Comparison of ENCODE assay signal across 25 cellular contexts in the genomic region with DNA sequence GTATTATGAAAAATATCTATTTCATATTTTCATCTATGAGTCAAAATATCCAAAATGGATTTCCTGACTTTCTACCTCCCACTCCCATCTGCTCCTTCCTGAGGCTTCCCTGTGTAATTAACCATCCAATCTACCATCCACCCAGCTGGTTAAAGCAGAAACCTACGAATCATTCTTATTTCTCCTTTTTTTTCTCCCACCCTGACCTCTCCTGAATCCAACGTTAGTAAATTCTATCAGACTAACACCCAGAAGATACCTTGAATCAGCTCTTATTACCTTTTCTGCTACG. TPM values are rescaled to one million over a fixed set of nuclear protein-coding genes. Genes with fewer than 3 reads are reported as not detected.
"Had no signal": no experiment of that assay in that cellular context is flagged by ENCODE, and none has a peak within 500 bp of the region (broad histone marks: within the 10 kb centered on the region; RNA-seq: fewer than 3 reads in every experiment).

No MANE protein-coding gene starts in this region.

- H3K4me1 ChIP-seq: body of pancreas, esophagus squamous epithelium, gastroesophageal sphincter had no signal

- H3K27ac ChIP-seq: body of pancreas, esophagus squamous epithelium, gastroesophageal sphincter, thoracic aorta had no signal

- H3K27me3 ChIP-seq: body of pancreas, esophagus squamous epithelium, gastroesophageal sphincter had no signal

- DNase-seq: activated B cell treated with CpG ODN at 0.5 μM for 24 hours; activated CD4-positive, alpha-beta T cell treated with anti-CD3 and anti-CD28 coated beads for 36 hours; activated CD4-positive, alpha-beta T cell treated with anti-CD3 and anti-CD28 coated beads, Interleukin-2, amount 50 U/mL, for 48 hours; activated effector memory CD4-positive, alpha-beta T cell treated with Interleukin-2 at 50 U/mL for 16 hours; activated naive CD4-positive, alpha-beta T cell treated with anti-CD3 and anti-CD28 coated beads for 36 hours; activated naive CD8-positive, alpha-beta T cell treated with anti-CD3 and anti-CD28 coated beads, Interleukin-2, amount 10 ng/mL, durations not matched to agents 7 days and 5 days; activated T-cell treated with anti-CD3 and anti-CD28 coated beads, Interleukin-2, amount 50 U/mL, for 72 hours; body of pancreas; esophagus squamous epithelium; head of caudate nucleus; hypothalamus; mucosa of descending colon; nephron progenitor cell; nucleus accumbens; posterior cingulate gyrus; small intestine; stimulated activated CD4-positive, alpha-beta T cell treated with anti-CD3 and anti-CD28 coated beads, Interleukin-15, amount 100 ng/mL, for 24 hours; T-helper 1 cell; T-helper 9 cell had no signal

- H3K36me3 ChIP-seq: esophagus squamous epithelium, gastroesophageal sphincter, thoracic aorta had no signal

- H3K9me3 ChIP-seq: body of pancreas, esophagus squamous epithelium, gastroesophageal sphincter, mucosa of descending colon, thoracic aorta had no signal

- H3K4me3 ChIP-seq: body of pancreas, esophagus squamous epithelium, gastroesophageal sphincter, mucosa of descending colon, thoracic aorta had no signal

RNA-seq across cellular contexts. Expression of a gene that starts 3.7 kb away (rescaled TPM):
- total RNA-seq: activated B cell treated with CpG ODN at 0.5 μM for 24 hours; activated CD4-positive, alpha-beta T cell treated with anti-CD3 and anti-CD28 coated beads for 36 hours; activated CD8-positive, alpha-beta memory T cell treated with anti-CD3 and anti-CD28 coated beads for 36 hours; activated naive CD4-positive, alpha-beta T cell treated with anti-CD3 and anti-CD28 coated beads for 36 hours; activated naive CD8-positive, alpha-beta T cell treated with anti-CD3 and anti-CD28 coated beads, Interleukin-2, amount 10 ng/mL, durations not matched to agents 7 days and 5 days; activated T-cell treated with anti-CD3 and anti-CD28 coated beads, Interleukin-2, amount 50 U/mL, for 72 hours; body of pancreas; cardiac septum; gastroesophageal sphincter; liver; mucosa of descending colon; sciatic nerve; thoracic aorta had no signal

RNA-seq across cellular contexts. Expression of a gene that starts 45.5 kb away (rescaled TPM):
- total RNA-seq: activated B cell treated with CpG ODN at 0.5 μM for 24 hours; activated CD4-positive, alpha-beta T cell treated with anti-CD3 and anti-CD28 coated beads for 36 hours; activated CD8-positive, alpha-beta memory T cell treated with anti-CD3 and anti-CD28 coated beads for 36 hours; activated naive CD4-positive, alpha-beta T cell treated with anti-CD3 and anti-CD28 coated beads for 36 hours; activated naive CD8-positive, alpha-beta T cell treated with anti-CD3 and anti-CD28 coated beads, Interleukin-2, amount 10 ng/mL, durations not matched to agents 7 days and 5 days; activated T-cell treated with anti-CD3 and anti-CD28 coated beads, Interleukin-2, amount 50 U/mL, for 72 hours; body of pancreas; cardiac septum; gastroesophageal sphincter; liver; mucosa of descending colon; sciatic nerve; thoracic aorta had no signal
